32 cellular contexts compared by ENCODE assay signal in the genomic region with DNA sequence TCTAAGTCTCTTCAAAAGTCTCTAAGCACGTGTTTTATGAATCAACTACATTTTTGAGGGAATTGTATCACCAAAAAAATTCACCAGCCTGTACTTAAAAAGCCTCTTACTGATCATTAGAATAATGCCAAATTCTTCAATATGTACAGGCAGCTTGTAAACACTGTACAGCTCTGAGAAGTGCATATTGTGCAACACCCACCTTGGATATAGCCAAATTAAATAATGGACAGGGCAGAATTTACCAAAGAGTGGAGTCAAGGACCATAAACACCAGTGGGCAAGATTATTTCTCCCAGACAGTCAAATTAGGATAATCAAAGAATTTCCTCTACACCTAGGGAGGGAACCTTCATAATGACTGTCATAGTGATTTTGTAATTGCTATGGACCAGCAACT.
"Had no signal": no experiment of that assay in that cellular context is flagged by ENCODE, and none has a peak within 500 bp of the region (broad histone marks: within the 10 kb centered on the region; RNA-seq: fewer than 3 reads in every experiment).

No MANE protein-coding gene starts in this region.

- H3K4me2 ChIP-seq: smooth muscle cell had no signal

- ATAC-seq: naive thymus-derived CD4-positive, alpha-beta T cell; natural killer cell treated with Interleukin-12 subunit alpha and Interleukin-12 subunit beta and Interleukin-15 and Interleukin-18, amount 100 ng/mL, for 72 hours; psoas muscle; right cardiac atrium; sciatic nerve; stimulated activated memory B cell treated with anti-CD40 and anti-IgM and Interleukin-4, amounts not matched to agents 10 μg/mL and 1 μg/mL and 100 μg/mL, for 72 hours; stimulated activated naive CD8-positive, alpha-beta T cell treated with anti-CD3 and anti-CD28 coated beads, Interleukin-15, amount 100 ng/mL, for 72 hours; stimulated activated naive CD8-positive, alpha-beta T cell treated with anti-CD3 and anti-CD28 coated beads, Interleukin-15, Interleukin-2, amounts not matched to agents 100 U/mL and 50 U/mL, for 24 hours had no signal

- DNase-seq: naive thymus-derived CD4-positive, alpha-beta T cell; nephron progenitor cell; nucleus accumbens; ovary; posterior cingulate gyrus; psoas muscle; right cardiac atrium; spleen; stimulated activated CD4-positive, alpha-beta T cell treated with anti-CD3 and anti-CD28 coated beads, Interleukin-12 subunit alpha, Interleukin-12 subunit beta, amount 100 ng/mL, for 4 hours; stimulated activated CD4-positive, alpha-beta T cell treated with anti-CD3 and anti-CD28 coated beads, Interleukin-1b, Interleukin-23, amount 100 ng/mL, for 48 hours; stimulated activated CD4-positive, alpha-beta T cell treated with anti-CD3 and anti-CD28 coated beads, Interleukin-4, amount 100 ng/mL, for 1 hour; stimulated activated CD4-positive, alpha-beta T cell treated with anti-CD3 and anti-CD28 coated beads, Interleukin-4, amount 100 ng/mL, for 4 hours; stimulated activated CD8-positive, alpha-beta memory T cell treated with anti-CD3 and anti-CD28 coated beads, Interleukin-4, amount 100 ng/mL, for 48 hours; stimulated activated naive CD4-positive, alpha-beta T cell; stimulated activated naive CD8-positive, alpha-beta T cell treated with anti-CD3 and anti-CD28 coated beads, Interleukin-15, amount 100 ng/mL, for 72 hours; stimulated activated naive CD8-positive, alpha-beta T cell treated with anti-CD3 and anti-CD28 coated beads, Interleukin-15, Interleukin-2, amounts not matched to agents 100 U/mL and 50 U/mL, for 24 hours; thyroid gland; trophoblast cell; upper lobe of left lung had no signal

- H3K9me3 ChIP-seq: neutrophil, ovary, psoas muscle, spleen, thoracic aorta, thyroid gland, upper lobe of left lung, vagina had no signal

- H3K27ac Mint-ChIP-seq: naive thymus-derived CD4-positive, alpha-beta T cell; natural killer cell treated with Interleukin-12 subunit alpha and Interleukin-12 subunit beta and Interleukin-15 and Interleukin-18, amount 100 ng/mL, for 72 hours; nephron progenitor cell; progenitor cell of endocrine pancreas; stimulated activated memory B cell treated with anti-CD40 and anti-IgM and Interleukin-4, amounts not matched to agents 10 μg/mL and 1 μg/mL and 100 μg/mL, for 72 hours; stimulated activated naive CD8-positive, alpha-beta T cell treated with anti-CD3 and anti-CD28 coated beads, Interleukin-15, amount 100 ng/mL, for 72 hours had no signal

- H3K79me2 ChIP-seq: parathyroid adenoma had no signal

- H3K4me1 Mint-ChIP-seq: naive thymus-derived CD4-positive, alpha-beta T cell; nephron progenitor cell; neural crest cell; stimulated activated memory B cell treated with anti-CD40 and anti-IgM and Interleukin-4, amounts not matched to agents 10 μg/mL and 1 μg/mL and 100 μg/mL, for 72 hours; stimulated activated naive CD8-positive, alpha-beta T cell treated with anti-CD3 and anti-CD28 coated beads, Interleukin-15, amount 100 ng/mL, for 72 hours had no signal

- H3K4me1 ChIP-seq: parathyroid adenoma, psoas muscle, spleen, thyroid gland, tibial nerve, upper lobe of left lung, vagina had no signal

- FAIRE-seq: urothelium cell line had no signal

- H3K9ac ChIP-seq: parathyroid adenoma had no signal

- H3K27me3 ChIP-seq: neutrophil, ovary, spleen, thyroid gland, tibial nerve, upper lobe of left lung, vagina had no signal

- H3K36me3 ChIP-seq: neutrophil, ovary, spleen, thoracic aorta, thyroid gland, tibial nerve, upper lobe of left lung, vagina had no signal

- H3K27ac ChIP-seq: neutrophil, ovary, parathyroid adenoma, psoas muscle, skin epidermis, spleen, thoracic aorta, thyroid gland, tibial nerve, upper lobe of left lung, vagina had no signal

- H2AFZ ChIP-seq: parathyroid adenoma had no signal

- H3K36me3 Mint-ChIP-seq: naive thymus-derived CD4-positive, alpha-beta T cell; natural killer cell treated with Interleukin-12 subunit alpha and Interleukin-12 subunit beta and Interleukin-15 and Interleukin-18, amount 100 ng/mL, for 72 hours; stimulated activated memory B cell treated with anti-CD40 and anti-IgM and Interleukin-4, amounts not matched to agents 10 μg/mL and 1 μg/mL and 100 μg/mL, for 72 hours had no signal

- H3K4me3 Mint-ChIP-seq: naive thymus-derived CD4-positive, alpha-beta T cell; natural killer cell treated with Interleukin-12 subunit alpha and Interleukin-12 subunit beta and Interleukin-15 and Interleukin-18, amount 100 ng/mL, for 72 hours; nephron progenitor cell; neural crest cell; stimulated activated memory B cell treated with anti-CD40 and anti-IgM and Interleukin-4, amounts not matched to agents 10 μg/mL and 1 μg/mL and 100 μg/mL, for 72 hours; stimulated activated naive CD8-positive, alpha-beta T cell treated with anti-CD3 and anti-CD28 coated beads, Interleukin-15, amount 100 ng/mL, for 72 hours had no signal

- H3K27me3 Mint-ChIP-seq: natural killer cell treated with Interleukin-12 subunit alpha and Interleukin-12 subunit beta and Interleukin-15 and Interleukin-18, amount 100 ng/mL, for 72 hours; progenitor cell of endocrine pancreas; stimulated activated memory B cell treated with anti-CD40 and anti-IgM and Interleukin-4, amounts not matched to agents 10 μg/mL and 1 μg/mL and 100 μg/mL, for 72 hours; stimulated activated naive CD8-positive, alpha-beta T cell treated with anti-CD3 and anti-CD28 coated beads, Interleukin-15, amount 100 ng/mL, for 72 hours had no signal

- H3K4me3 ChIP-seq: ovary, psoas muscle, skin epidermis, smooth muscle cell, spleen, thoracic aorta, thyroid gland, tibial nerve, upper lobe of left lung, vagina had no signal
